ENCODE assay signal across 8 cellular contexts in the genomic region with DNA sequence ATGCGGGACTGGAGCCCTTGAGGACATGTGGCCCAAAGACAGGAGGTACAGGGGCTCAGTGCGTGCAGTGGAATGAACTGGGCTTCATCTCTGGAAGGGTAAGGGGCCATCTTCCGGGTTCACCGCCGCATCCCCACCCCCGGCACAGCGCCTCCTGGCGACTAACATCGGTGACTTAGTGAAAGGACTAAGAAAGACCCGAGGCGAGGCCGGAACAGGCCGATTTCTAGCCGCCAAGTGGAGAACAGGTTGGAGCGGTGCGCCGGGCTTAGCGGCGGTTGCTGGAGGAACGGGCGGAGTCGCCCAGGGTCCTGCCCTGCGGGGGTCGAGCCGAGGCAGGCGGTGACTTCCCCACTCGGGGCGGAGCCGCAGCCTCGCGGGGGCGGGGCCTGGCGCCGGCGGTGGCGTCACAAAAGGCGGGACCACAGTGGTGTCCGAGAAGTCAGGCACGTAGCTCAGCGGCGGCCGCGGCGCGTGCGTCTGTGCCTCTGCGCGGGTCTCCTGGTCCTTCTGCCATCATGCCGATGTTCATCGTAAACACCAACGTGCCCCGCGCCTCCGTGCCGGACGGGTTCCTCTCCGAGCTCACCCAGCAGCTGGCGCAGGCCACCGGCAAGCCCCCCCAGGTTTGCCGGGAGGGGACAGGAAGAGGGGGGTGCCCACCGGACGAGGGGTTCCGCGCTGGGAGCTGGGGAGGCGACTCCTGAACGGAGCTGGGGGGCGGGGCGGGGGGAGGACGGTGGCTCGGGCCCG. TPM values are rescaled to one million over a fixed set of nuclear protein-coding genes. Genes with fewer than 3 reads are reported as not detected.
DNase-seq lines count a peak whose midpoint lies in the region; ATAC-seq and TF ChIP-seq lines count a peak whose summit lies in the region.

A gene (plus strand): TSS at position 427 of the 753 bp plus-strand sequence. CDS start 92 bp downstream, at position 519.

- no peaks in the 10 kb centered on the region for H3K27me3 Mint-ChIP-seq in activated T-helper 17 cell treated with anti-CD3 and anti-CD28 coated beads, Interleukin-2, amount 50 U/mL, for 72 hours
- H3K27me3 Mint-ChIP-seq in naive thymus-derived CD8-positive, alpha-beta T cell: no peaks in the 10 kb centered on the region

- DNase-seq in ELF-1 (ENCODE audit: low read depth, low spot score) (peak; percentile 99), GOT3 (lab: John Stamatoyannopoulos, UW) (peak; percentile 73), RWPE1 (ENCODE audit: low spot score) (peak; percentile 86), fibroblast of mammary gland (ENCODE audit: low read depth) (peak; percentile 88)
- peak; percentile 87 to 99 (median 95) for DNase-seq in naive thymus-derived CD8-positive, alpha-beta T cell
- peak; percentile 85 to 95 (median 92) for DNase-seq in stimulated activated naive CD4-positive, alpha-beta T cell (lab: John Stamatoyannopoulos, UW)

- ATAC-seq in activated T-helper 17 cell treated with anti-CD3 and anti-CD28 coated beads, Interleukin-2, amount 50 U/mL, for 72 hours (replicated peaks): peak; percentile 89
- ATAC-seq in naive thymus-derived CD8-positive, alpha-beta T cell: peak; percentile 84 to 85

- H3K9me3 Mint-ChIP-seq in activated T-helper 17 cell treated with anti-CD3 and anti-CD28 coated beads, Interleukin-2, amount 50 U/mL, for 72 hours: no peaks in the 10 kb centered on the region
- no peaks in the 10 kb centered on the region for H3K9me3 Mint-ChIP-seq in naive thymus-derived CD8-positive, alpha-beta T cell

- H3K27ac ChIP-seq in RWPE1: peak within 1 kb of the TSS; percentile 96

- peaks cover 49% of the 10 kb centered on the region for H3K36me3 Mint-ChIP-seq in activated T-helper 17 cell treated with anti-CD3 and anti-CD28 coated beads, Interleukin-2, amount 50 U/mL, for 72 hours (ENCODE audit: low read depth)
- peaks cover 0 to 11% (median 2%) of the 10 kb centered on the region in 3 donors for H3K36me3 Mint-ChIP-seq in naive thymus-derived CD8-positive, alpha-beta T cell

- H3K4me1 Mint-ChIP-seq in activated T-helper 17 cell treated with anti-CD3 and anti-CD28 coated beads, Interleukin-2, amount 50 U/mL, for 72 hours: peaks cover 10% of the 10 kb centered on the region
- H3K4me1 Mint-ChIP-seq in naive thymus-derived CD8-positive, alpha-beta T cell: peaks cover 18 to 37% (median 28%) of the 10 kb centered on the region in 4 donors

- peak within 1 kb of the TSS; percentile 97 for H3K4me3 Mint-ChIP-seq in activated T-helper 17 cell treated with anti-CD3 and anti-CD28 coated beads, Interleukin-2, amount 50 U/mL, for 72 hours
- peak within 1 kb of the TSS; percentile 84 to 96 (median 93) for H3K4me3 Mint-ChIP-seq in naive thymus-derived CD8-positive, alpha-beta T cell

- H3K27ac Mint-ChIP-seq in activated T-helper 17 cell treated with anti-CD3 and anti-CD28 coated beads, Interleukin-2, amount 50 U/mL, for 72 hours: peak within 1 kb of the TSS; percentile 98
- peak within 1 kb of the TSS; percentile 91 to 99 (median 97) for H3K27ac Mint-ChIP-seq in naive thymus-derived CD8-positive, alpha-beta T cell

- H3K4me3 ChIP-seq in fibroblast of mammary gland (ENCODE audit: control insufficient read depth, low read depth, low read length): peak within 1 kb of the TSS; percentile 77

- POLR2A ChIA-PET in RWPE1 (lab: Yijun Ruan, JAX; ENCODE audit: low non-redundant PET): interaction anchor here (0.5 to 1.5 kb wide), 4 partner anchors 9 to 356 kb away, joined by 3 to 7 read pairs (median 4); no protein-coding TSS in a partner anchor
- POLR2A ChIA-PET in naive thymus-derived CD8-positive, alpha-beta T cell (lab: Charles Lee): interaction anchor here (0.6 to 3.3 kb wide), 23 partner anchors 9 to 756 kb away, joined by 3 to 52 read pairs (median 3); a partner anchor contains a TSS

- CTCF ChIA-PET in RWPE1 (lab: Yijun Ruan, JAX): interaction anchor here (0.6 to 0.8 kb wide), 6 partner anchors 30 to 922 kb away, joined by 3 to 4 read pairs (median 3); no protein-coding TSS in a partner anchor

- TF ChIP-seq CTCF in LNCAP (IDR thresholded peaks at IDR 0.05) (peak; percentile 90), RWPE1 (conservative IDR thresholded peaks at IDR 0.05; ENCODE audit: low read depth) (peak; percentile 80), fibroblast of mammary gland (conservative IDR thresholded peaks at IDR 0.05; ENCODE audit: control insufficient read depth, insufficient read depth, low read depth, low read length) (peak; percentile 68)

RNA-seq across cellular contexts. Expression of the gene that starts here (rescaled TPM):
- total RNA-seq in activated T-helper 17 cell treated with anti-CD3 and anti-CD28 coated beads, Interleukin-2, amount 50 U/mL, for 72 hours: 1,000 to 10,000 TPM; 1,250 to 1,556 TPM
- 100 to 1,000 TPM; 206 to 208 TPM for total RNA-seq in naive thymus-derived CD8-positive, alpha-beta T cell
- polyA plus RNA-seq in naive thymus-derived CD8-positive, alpha-beta T cell: 1,000 to 10,000 TPM; 1,088 to 1,264 (median 1,247) TPM

Comparison
In these comparisons a context has a peak if more than half of its experiments do, and no peak if none do; other contexts are left out.
1. Peak in every context shown above with its lines: DNase-seq, ATAC-seq, H3K4me3 ChIP-seq and H3K27ac ChIP-seq.
2. RNA of the gene that starts here (total RNA-seq): 1,250 to 1,556 TPM in activated T-helper 17 cell treated with anti-CD3 and anti-CD28 coated beads, Interleukin-2, amount 50 U/mL, for 72 hours; 206 to 208 TPM in naive thymus-derived CD8-positive, alpha-beta T cell; every median in the first group is over 4 times any median in the second.